In the genomic region with DNA sequence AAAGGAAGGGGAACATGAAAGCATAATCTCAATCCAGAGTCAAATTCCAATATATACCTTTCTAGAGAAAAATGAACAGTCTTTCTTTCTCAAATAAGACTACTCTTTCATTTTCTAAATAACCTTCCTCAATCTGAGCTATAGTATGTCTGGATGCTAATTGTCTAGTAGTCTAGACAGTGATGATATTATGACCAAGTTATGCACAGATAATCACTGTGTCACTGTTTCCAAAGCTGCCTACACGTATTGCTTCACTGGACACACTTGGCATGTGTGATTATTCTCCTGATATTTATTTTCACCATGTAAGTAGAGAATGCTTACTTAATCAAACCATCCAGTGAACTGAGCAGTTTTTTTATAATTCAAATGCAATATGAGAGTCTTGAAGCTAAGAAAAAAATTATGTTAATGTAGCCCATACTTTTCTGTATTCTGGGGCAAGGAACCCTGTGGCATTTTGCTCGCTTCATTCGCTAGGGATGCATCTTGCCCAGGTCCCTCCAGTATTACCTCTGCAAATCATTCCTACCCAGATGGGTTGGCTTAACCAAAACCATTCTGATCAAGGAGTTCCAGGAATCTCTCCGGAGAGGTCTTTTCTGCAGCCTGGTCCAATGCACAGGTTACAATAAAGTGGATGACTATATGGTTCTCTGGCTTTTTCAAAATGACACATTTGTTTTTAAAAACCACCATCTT, we compare ENCODE assay signal across 19 cellular contexts.
DNase-seq lines count a peak whose midpoint lies in the region; ATAC-seq and TF ChIP-seq lines count a peak whose summit lies in the region.
"Had no signal": no experiment of that assay in that cellular context is flagged by ENCODE, and none has a peak within 500 bp of the region (broad histone marks: within the 10 kb centered on the region; RNA-seq: fewer than 3 reads in every experiment).

No MANE protein-coding gene starts in this region.

- peak overlapping the region; percentile 44 for H3K27ac Mint-ChIP-seq in activated T-cell treated with anti-CD3 and anti-CD28 coated beads, Interleukin-2, amount 50 U/mL, for 72 hours
- peak overlapping the region; percentile 6 for H3K27ac Mint-ChIP-seq in stimulated activated effector memory CD8-positive, alpha-beta T cell treated with anti-CD3 and anti-CD28 coated beads, Interleukin-12 subunit alpha, Interleukin-12 subunit beta, amount 100 ng/mL, for 72 hours
- H3K27ac Mint-ChIP-seq: endodermal cell, T-helper 17 cell had no signal

- no peaks in the 10 kb centered on the region for H3K9me3 ChIP-seq in adipocyte (ENCODE audit: control insufficient read depth, low read length)
- H3K9me3 ChIP-seq: sigmoid colon had no signal

- no peaks in the 10 kb centered on the region for H3K36me3 ChIP-seq in adipocyte (ENCODE audit: control insufficient read depth, insufficient read depth, low read length, severe bottlenecking)
- H3K36me3 ChIP-seq: sigmoid colon had no signal

- H3K9me3 Mint-ChIP-seq in activated T-cell treated with anti-CD3 and anti-CD28 coated beads, Interleukin-2, amount 50 U/mL, for 72 hours: peaks cover 10 to 12% of the 10 kb centered on the region in 2 donors
- H3K9me3 Mint-ChIP-seq in stimulated activated effector memory CD8-positive, alpha-beta T cell treated with anti-CD3 and anti-CD28 coated beads, Interleukin-12 subunit alpha, Interleukin-12 subunit beta, amount 100 ng/mL, for 72 hours: peaks cover 2% of the 10 kb centered on the region
- H3K9me3 Mint-ChIP-seq: endodermal cell had no signal

- no peak for TF ChIP-seq CTCF in foreskin fibroblast (IDR thresholded peaks at IDR 0.05; ENCODE audit: low read depth, low read length)

- H3K4me1 Mint-ChIP-seq in activated T-cell treated with anti-CD3 and anti-CD28 coated beads, Interleukin-2, amount 50 U/mL, for 72 hours (ENCODE audit: low read depth): peaks cover 58% of the 10 kb centered on the region
- peaks cover 40% of the 10 kb centered on the region for H3K4me1 Mint-ChIP-seq in stimulated activated effector memory CD8-positive, alpha-beta T cell treated with anti-CD3 and anti-CD28 coated beads, Interleukin-12 subunit alpha, Interleukin-12 subunit beta, amount 100 ng/mL, for 72 hours
- H3K4me1 Mint-ChIP-seq: T-helper 17 cell had no signal

- H3K4me1 ChIP-seq in adipocyte (ENCODE audit: control insufficient read depth, insufficient read depth, low read length): peaks cover 22% of the 10 kb centered on the region

- peak; percentile 23 to 38 for ATAC-seq in activated T-cell treated with anti-CD3 and anti-CD28 coated beads, Interleukin-2, amount 50 U/mL, for 72 hours (replicated peaks in 1 of 2)
- peak; percentile 74 for ATAC-seq in stimulated activated effector memory CD8-positive, alpha-beta T cell treated with anti-CD3 and anti-CD28 coated beads, Interleukin-12 subunit alpha, Interleukin-12 subunit beta, amount 100 ng/mL, for 72 hours
- ATAC-seq in GM21526 (IDR thresholded peaks at IDR 0.05; ENCODE audit: low FRiP score, unreplicated experiment) (no peak), GM18517 (IDR thresholded peaks at IDR 0.05; ENCODE audit: unreplicated experiment) (no peak)
- ATAC-seq: T-helper 17 cell had no signal

- H3K9ac ChIP-seq in adipocyte (ENCODE audit: low read length): peak overlapping the region; percentile 7

- H3K4me3 ChIP-seq in adipocyte (ENCODE audit: low read length): no peak overlapping the region
- no peak overlapping the region for H3K4me3 ChIP-seq in foreskin fibroblast (ENCODE audit: low read depth in 1 of 2, low read length in 2 of 2)
- H3K4me3 ChIP-seq: lung, sigmoid colon had no signal

- peaks cover 8 to 15% of the 10 kb centered on the region in 2 donors for H3K36me3 Mint-ChIP-seq in activated T-cell treated with anti-CD3 and anti-CD28 coated beads, Interleukin-2, amount 50 U/mL, for 72 hours (ENCODE audit: insufficient read depth in 2 of 2)
- no peaks in the 10 kb centered on the region for H3K36me3 Mint-ChIP-seq in stimulated activated effector memory CD8-positive, alpha-beta T cell treated with anti-CD3 and anti-CD28 coated beads, Interleukin-12 subunit alpha, Interleukin-12 subunit beta, amount 100 ng/mL, for 72 hours

- no peaks in the 10 kb centered on the region for H3K27me3 ChIP-seq in adipocyte (replicated peaks; ENCODE audit: control insufficient read depth, insufficient read depth, low read length)
- H3K27me3 ChIP-seq: sigmoid colon had no signal

- H3K4me3 Mint-ChIP-seq in activated T-cell treated with anti-CD3 and anti-CD28 coated beads, Interleukin-2, amount 50 U/mL, for 72 hours: peak overlapping the region in 1 of 2 donors; percentile 11
- H3K4me3 Mint-ChIP-seq in stimulated activated effector memory CD8-positive, alpha-beta T cell treated with anti-CD3 and anti-CD28 coated beads, Interleukin-12 subunit alpha, Interleukin-12 subunit beta, amount 100 ng/mL, for 72 hours: no peak overlapping the region
- H3K4me3 Mint-ChIP-seq: activated CD4-positive, alpha-beta T cell treated with anti-CD3 and anti-CD28 coated beads for 36 hours; endodermal cell; T-helper 17 cell had no signal

- no peak for DNase-seq in activated T-cell treated with anti-CD3 and anti-CD28 coated beads, Interleukin-2, amount 50 U/mL, for 72 hours
- DNase-seq in activated T-cell treated with anti-CD3 and anti-CD28 coated beads, Interleukin-2, amount 50 U/mL, for 1 hour: no peak
- DNase-seq in adipocyte (ENCODE audit: low read depth): peak; percentile 83
- peak; percentile 39 to 41 for DNase-seq in foreskin fibroblast
- DNase-seq in stimulated activated effector memory CD8-positive, alpha-beta T cell treated with anti-CD3 and anti-CD28 coated beads, Interleukin-12 subunit alpha, Interleukin-12 subunit beta, amount 100 ng/mL, for 72 hours (ENCODE audit: low spot score in 2 of 2): no peak
- DNase-seq in activated CD4-positive, alpha-beta T cell treated with anti-CD3 and anti-CD28 coated beads, Interleukin-2, amount 50 U/mL, for 1 hour: no peak
- DNase-seq: activated CD4-positive, alpha-beta T cell treated with anti-CD3 and anti-CD28 coated beads for 36 hours; activated effector memory CD4-positive, alpha-beta T cell treated with Interleukin-2 at 50 U/mL for 16 hours; endodermal cell; hypothalamus; Karpas-422; NCI-H1930; NCI-H526 treated with DMSO at 0.1 percent for 48 hours; sigmoid colon; substantia nigra; T-helper 17 cell had no signal

- peaks cover 10% of the 10 kb centered on the region for H3K27me3 Mint-ChIP-seq in activated T-cell treated with anti-CD3 and anti-CD28 coated beads, Interleukin-2, amount 50 U/mL, for 72 hours (ENCODE audit: low read depth)

Comparison
In these comparisons a context has a peak if more than half of its experiments do, and no peak if none do; other contexts are left out.
1. ATAC-seq: peak in activated T-cell treated with anti-CD3 and anti-CD28 coated beads, Interleukin-2, amount 50 U/mL, for 72 hours (2 of 2) and stimulated activated effector memory CD8-positive, alpha-beta T cell treated with anti-CD3 and anti-CD28 coated beads, Interleukin-12 subunit alpha, Interleukin-12 subunit beta, amount 100 ng/mL, for 72 hours (single experiment); none in GM21526 (single experiment) and GM18517 (single experiment).
2. DNase-seq: peak in adipocyte (single experiment) and foreskin fibroblast (2 of 2); none in activated T-cell treated with anti-CD3 and anti-CD28 coated beads, Interleukin-2, amount 50 U/mL, for 72 hours (0 of 2), activated T-cell treated with anti-CD3 and anti-CD28 coated beads, Interleukin-2, amount 50 U/mL, for 1 hour (single experiment), stimulated activated effector memory CD8-positive, alpha-beta T cell treated with anti-CD3 and anti-CD28 coated beads, Interleukin-12 subunit alpha, Interleukin-12 subunit beta, amount 100 ng/mL, for 72 hours (0 of 2) and activated CD4-positive, alpha-beta T cell treated with anti-CD3 and anti-CD28 coated beads, Interleukin-2, amount 50 U/mL, for 1 hour (single experiment).